Comparison of ENCODE assay signal across 18 cellular contexts in genomic region chr10:32793033-32793432, GRCh38.
A peak's percentile ranks its signal among the peaks of the same experiment; 100 is the strongest.
DNase-seq lines count a peak whose midpoint lies in the region; ATAC-seq, FAIRE-seq and TF ChIP-seq lines count a peak whose summit lies in the region.
"Had no signal": no experiment of that assay in that cellular context is flagged by ENCODE, and none has a peak within 500 bp of the region (broad histone marks: within the 10 kb centered on the region; RNA-seq: fewer than 3 reads in every experiment).

No MANE protein-coding gene starts in this region.

- H2AK5ac ChIP-seq in neuronal stem cell (ENCODE audit: low read depth, low read length): no peak overlapping the region

- POLR2A ChIA-PET in A549 (lab: Yijun Ruan, JAX): no interaction called here

- no peak for TF ChIP-seq EP300 in A549 (IDR thresholded peaks at IDR 0.05)
- no peak for TF ChIP-seq EP300 in Ishikawa (IDR thresholded peaks at IDR 0.05; ENCODE audit: borderline replicate concordance)

- no peak for TF ChIP-seq POLR2A in A549 (IDR thresholded peaks at IDR 0.05; ENCODE audit: low read length)

- CTCF ChIA-PET in A549 (lab: Yijun Ruan, JAX): no interaction called here

- no peak overlapping the region for H3K4me2 ChIP-seq in A549
- H3K4me2 ChIP-seq in neuronal stem cell (ENCODE audit: insufficient read depth, low read length, poor library complexity, severe bottlenecking): no peak overlapping the region
- H3K4me2 ChIP-seq: GM23338 had no signal

- no peak overlapping the region for H3K14ac ChIP-seq in neuronal stem cell (ENCODE audit: low read length)

- no peaks in the 10 kb centered on the region; the same call in 2 of the 3 replicates for H3K9me3 ChIP-seq in A549
- no peaks in the 10 kb centered on the region for H3K9me3 ChIP-seq in neuronal stem cell (replicated peaks in 1 of 2; ENCODE audit: control insufficient read depth in 2 of 2, insufficient read depth in 1 of 2, low read depth in 1 of 2, low read length in 2 of 2)

- no peak overlapping the region for H4K91ac ChIP-seq in neuronal stem cell (ENCODE audit: low read depth, low read length, poor library complexity)

- H2BK120ac ChIP-seq in neuronal stem cell (ENCODE audit: low read depth, low read length): no peak overlapping the region

- FAIRE-seq in A549 (lab: Jason Lieb, UNC) (peak; percentile 13), bronchial epithelial cell (lab: Jason Lieb, UNC) (no peak)
- FAIRE-seq: GM12891, GM19239 had no signal

- no peak overlapping the region for H4K8ac ChIP-seq in neuronal stem cell (ENCODE audit: low read depth, low read length)

- no peak overlapping the region for H2BK15ac ChIP-seq in neuronal stem cell (ENCODE audit: low read length)

- no peak overlapping the region for H2BK12ac ChIP-seq in neuronal stem cell (ENCODE audit: low read length)

- H3K23ac ChIP-seq in neuronal stem cell (ENCODE audit: low read depth, low read length, poor library complexity): no peak overlapping the region

- no peak overlapping the region for H3K18ac ChIP-seq in neuronal stem cell (ENCODE audit: low read length)

- no peak overlapping the region for H3K4ac ChIP-seq in neuronal stem cell (ENCODE audit: low read length)

- H2BK5ac ChIP-seq in neuronal stem cell (ENCODE audit: low read length): no peak overlapping the region

- H3K4me1 ChIP-seq in A549 (peaks cover 8% of the 10 kb centered on the region), foreskin keratinocyte (no peaks in the 10 kb centered on the region), neuronal stem cell (ENCODE audit: control insufficient read depth in 2 of 2, insufficient read depth in 1 of 2, low read depth in 1 of 2, low read length in 2 of 2) (no peaks in the 10 kb centered on the region)

- no peak for TF ChIP-seq CTCF in A549 (IDR thresholded peaks at IDR 0.05)
- TF ChIP-seq CTCF in bronchial epithelial cell (IDR thresholded peaks at IDR 0.05; ENCODE audit: insufficient read depth, low read length, severe bottlenecking): no peak
- no peak for TF ChIP-seq CTCF in foreskin keratinocyte (conservative IDR thresholded peaks at IDR 0.05)

- H3K4me3 ChIP-seq in A549 (no peak overlapping the region), bronchial epithelial cell (ENCODE audit: low read depth, low read length) (no peak overlapping the region), neuronal stem cell (ENCODE audit: low read length in 2 of 2) (no peak overlapping the region)
- H3K4me3 ChIP-seq: GM23338 had no signal

- DNase-seq in A549 (ENCODE audit: low read depth in 1 of 2, low spot score in 1 of 2): no peak
- DNase-seq in bronchial epithelial cell (ENCODE audit: low read depth): peak; percentile 30
- peak; percentile 5 to 29 for DNase-seq in foreskin keratinocyte
- DNase-seq in D341Med (ENCODE audit: low spot score): no peak
- DNase-seq in neuronal stem cell (ENCODE audit: low spot score): no peak
- DNase-seq: C1 segment of cervical spinal cord; Calu3; CD4-positive, alpha-beta T cell; DMS79 treated with DMSO at 0.1 percent for 48 hours; EL; H9; KBM-7 had no signal

- H3K9ac ChIP-seq in neuronal stem cell (ENCODE audit: low read depth, low read length, poor library complexity): no peak overlapping the region

- H3K79me1 ChIP-seq in neuronal stem cell (ENCODE audit: low read depth, low read length): no peaks in the 10 kb centered on the region

- H3K36me3 ChIP-seq in bronchial epithelial cell (ENCODE audit: control insufficient read depth, insufficient read depth, low read length) (no peaks in the 10 kb centered on the region), neuronal stem cell (replicated peaks in 1 of 2; ENCODE audit: control insufficient read depth in 2 of 2, insufficient read depth in 2 of 2, low read length in 2 of 2) (no peaks in the 10 kb centered on the region)

- no peak for TF ChIP-seq RAD21 in A549 (conservative IDR thresholded peaks at IDR 0.05 in 1 of 2, IDR thresholded peaks at IDR 0.05 in 1 of 2)
- TF ChIP-seq RAD21 in Ishikawa (IDR thresholded peaks at IDR 0.05; ENCODE audit: low read depth): no peak

- no peak overlapping the region for H2AFZ ChIP-seq in neuronal stem cell (ENCODE audit: low read length)
- H2AFZ ChIP-seq: GM23338 had no signal

- H3K27me3 ChIP-seq in bronchial epithelial cell (ENCODE audit: control insufficient read depth, insufficient read depth, low read length): no peaks in the 10 kb centered on the region
- H3K27me3 ChIP-seq in foreskin keratinocyte: no peaks in the 10 kb centered on the region
- no peaks in the 10 kb centered on the region for H3K27me3 ChIP-seq in neuronal stem cell (ENCODE audit: control insufficient read depth in 3 of 3, insufficient read depth in 3 of 3, low read depth in 1 of 3, low read length in 3 of 3)

- no peak overlapping the region for H3K27ac ChIP-seq in A549
- H3K27ac ChIP-seq in foreskin keratinocyte: no peak overlapping the region
- H3K27ac ChIP-seq in neuronal stem cell (replicated peaks; ENCODE audit: low read length): no peak overlapping the region

- no peak for ATAC-seq in A549
- ATAC-seq in foreskin keratinocyte: no peak
- no peak for ATAC-seq in GM19455 (IDR thresholded peaks at IDR 0.05; ENCODE audit: unreplicated experiment)
- no peak for ATAC-seq in GM21515 (IDR thresholded peaks at IDR 0.05; ENCODE audit: unreplicated experiment)
- ATAC-seq: GM23338 had no signal

TF ChIP-seq in A549, 52 proteins besides CTCF, POLR2A, EP300 and RAD21:
- TF ChIP-seq POLR2AphosphoS2 (conservative IDR thresholded peaks at IDR 0.05; ENCODE audit: low read length): no peak
- peak; percentile 50 to 73; a peak in 2 of 4 replicates for TF ChIP-seq CEBPB (IDR thresholded peaks at IDR 0.05)

TF ChIP-seq in Ishikawa, 13 proteins besides CTCF, POLR2A, EP300 and RAD21:
- TF ChIP-seq EGR1 (IDR thresholded peaks at IDR 0.05) (no peak), CEBPB (IDR thresholded peaks at IDR 0.05) (0 out of 2 replicates have a peak, but pooled peaks have one; percentile 23)
TF ChIP-seq in Ishikawa: peak in this region for 1.

Comparison
In these comparisons a context has a peak if more than half of its experiments do, and no peak if none do; other contexts are left out.
1. DNase-seq: peak in bronchial epithelial cell (single experiment) and foreskin keratinocyte (2 of 2); none in A549 (0 of 2), D341Med (single experiment) and neuronal stem cell (single experiment).